In the genomic region with DNA sequence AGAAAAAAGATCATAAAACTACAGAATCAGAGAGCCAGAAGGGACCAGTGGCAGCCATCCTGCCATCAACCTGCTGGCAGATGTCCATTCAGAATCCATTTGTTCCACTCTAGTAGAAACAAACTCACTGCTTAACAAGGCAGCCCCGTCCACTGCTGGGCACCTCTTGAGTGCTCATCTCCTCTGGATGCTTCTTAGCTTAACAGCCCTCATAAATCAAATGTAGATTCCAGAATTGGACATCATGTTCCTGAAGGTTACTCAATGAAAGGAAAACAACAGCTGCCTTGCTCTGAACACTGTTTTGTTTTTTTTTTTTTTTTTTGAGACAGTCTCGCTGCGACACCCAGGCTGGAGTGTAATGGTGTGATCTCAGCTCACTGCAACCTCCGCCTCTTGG, we compare ENCODE assay signal across 24 cellular contexts. TPM values are rescaled to one million over a fixed set of nuclear protein-coding genes. Genes with fewer than 3 reads are reported as not detected.
DNase-seq lines count a peak whose midpoint lies in the region; ATAC-seq and TF ChIP-seq lines count a peak whose summit lies in the region.
"Had no signal": no experiment of that assay in that cellular context is flagged by ENCODE, and none has a peak within 500 bp of the region (broad histone marks: within the 10 kb centered on the region; RNA-seq: fewer than 3 reads in every experiment).

No MANE protein-coding gene starts in this region.

- H3K9me3 Mint-ChIP-seq in nephron progenitor cell: peaks cover 11% of the 10 kb centered on the region
- no peaks in the 10 kb centered on the region for H3K9me3 Mint-ChIP-seq in activated CD4-positive, alpha-beta T cell treated with anti-CD3 and anti-CD28 coated beads, Interleukin-2, amount 10 ng/mL, durations not matched to agents 24 days and 14 days
- H3K9me3 Mint-ChIP-seq: activated CD4-positive, alpha-beta memory T cell treated with anti-CD3 and anti-CD28 coated beads for 36 hours; CD14-positive monocyte; neural progenitor cell; T-cell had no signal

- TF ChIP-seq CTCF in nephron progenitor cell (IDR thresholded peaks at IDR 0.05): no peak

- H3K4me3 Mint-ChIP-seq in nephron progenitor cell: no peak overlapping the region
- H3K4me3 Mint-ChIP-seq in activated CD4-positive, alpha-beta T cell treated with anti-CD3 and anti-CD28 coated beads, Interleukin-2, amount 10 ng/mL, durations not matched to agents 24 days and 14 days: no peak overlapping the region
- H3K4me3 Mint-ChIP-seq: activated CD4-positive, alpha-beta memory T cell treated with anti-CD3 and anti-CD28 coated beads for 36 hours; CD14-positive monocyte; neural progenitor cell; T-cell had no signal

- intact Hi-C loops in activated CD4-positive, alpha-beta T cell treated with anti-CD3 and anti-CD28 coated beads, Interleukin-2, amount 10 ng/mL, durations not matched to agents 24 days and 14 days (cut with micrococcal nuclease): no loop called here

- H3K4me1 Mint-ChIP-seq in nephron progenitor cell: peaks cover 60% of the 10 kb centered on the region
- H3K4me1 Mint-ChIP-seq in activated CD4-positive, alpha-beta T cell treated with anti-CD3 and anti-CD28 coated beads, Interleukin-2, amount 10 ng/mL, durations not matched to agents 24 days and 14 days: peaks cover 4% of the 10 kb centered on the region
- H3K4me1 Mint-ChIP-seq: T-cell had no signal

- peak overlapping the region; percentile 55 for H3K27ac Mint-ChIP-seq in nephron progenitor cell
- no peak overlapping the region for H3K27ac Mint-ChIP-seq in activated CD4-positive, alpha-beta T cell treated with anti-CD3 and anti-CD28 coated beads, Interleukin-2, amount 10 ng/mL, durations not matched to agents 24 days and 14 days
- H3K27ac Mint-ChIP-seq: activated CD4-positive, alpha-beta memory T cell treated with anti-CD3 and anti-CD28 coated beads for 36 hours; CD14-positive monocyte; neural progenitor cell; T-cell had no signal

- DNase-seq in Ammon's horn (ENCODE audit: low spot score) (peak; percentile 34), NCI-H187 (lab: John Stamatoyannopoulos, UW) (peak; percentile 62 to 80), nephron progenitor cell (no peak), mucosa of gallbladder (ENCODE audit: low spot score) (no peak)
- no peak for DNase-seq in activated CD4-positive, alpha-beta T cell treated with anti-CD3 and anti-CD28 coated beads, Interleukin-2, amount 10 ng/mL, durations not matched to agents 24 days and 14 days
- DNase-seq: ACHN; activated CD4-positive, alpha-beta memory T cell treated with anti-CD3 and anti-CD28 coated beads for 36 hours; activated naive CD4-positive, alpha-beta T cell treated with Interleukin-2 at 50 U/mL for 16 hours; foreskin melanocyte; left cardiac atrium; NCI-H526 treated with DMSO at 0.1 percent for 48 hours; Right ventricle myocardium superior; stimulated activated CD4-positive, alpha-beta T cell treated with anti-CD3 and anti-CD28 coated beads, Interleukin-12 subunit alpha, Interleukin-12 subunit beta, amount 100 ng/mL, for 4 hours; stimulated activated CD8-positive, alpha-beta memory T cell treated with anti-CD3 and anti-CD28 coated beads, Interleukin-4, amount 100 ng/mL, for 48 hours; T-cell had no signal

- peak overlapping the region; percentile 39 for H3K27ac ChIP-seq in cingulate gyrus (ENCODE audit: low read depth, low read length)
- H3K27ac ChIP-seq: neural progenitor cell had no signal

- ATAC-seq in HG02840 (IDR thresholded peaks at IDR 0.05; ENCODE audit: low FRiP score, unreplicated experiment) (no peak), GM21576 (IDR thresholded peaks at IDR 0.05; ENCODE audit: unreplicated experiment) (no peak)
- ATAC-seq: left cardiac atrium, T-cell had no signal

- H3K27me3 Mint-ChIP-seq in nephron progenitor cell (ENCODE audit: low read depth, poor library complexity): no peaks in the 10 kb centered on the region
- H3K27me3 Mint-ChIP-seq in activated CD4-positive, alpha-beta T cell treated with anti-CD3 and anti-CD28 coated beads, Interleukin-2, amount 10 ng/mL, durations not matched to agents 24 days and 14 days: no peaks in the 10 kb centered on the region
- H3K27me3 Mint-ChIP-seq: activated CD4-positive, alpha-beta memory T cell treated with anti-CD3 and anti-CD28 coated beads for 36 hours; T-cell had no signal

- peaks cover 74% of the 10 kb centered on the region for H3K36me3 Mint-ChIP-seq in nephron progenitor cell (ENCODE audit: low read depth)
- H3K36me3 Mint-ChIP-seq in activated CD4-positive, alpha-beta T cell treated with anti-CD3 and anti-CD28 coated beads, Interleukin-2, amount 10 ng/mL, durations not matched to agents 24 days and 14 days (ENCODE audit: low read depth): peaks cover 6% of the 10 kb centered on the region

RNA-seq across cellular contexts. Expression of a gene that starts 37.3 kb away (rescaled TPM):
- total RNA-seq in activated CD4-positive, alpha-beta T cell treated with anti-CD3 and anti-CD28 coated beads, Interleukin-2, amount 10 ng/mL, durations not matched to agents 24 days and 14 days: 19.7 and 22.1 TPM in 2 replicates
- 37.8 TPM for total RNA-seq in mucosa of gallbladder

RNA-seq across cellular contexts. Expression of a gene that starts 51.1 kb away (rescaled TPM):
- total RNA-seq in activated CD4-positive, alpha-beta T cell treated with anti-CD3 and anti-CD28 coated beads, Interleukin-2, amount 10 ng/mL, durations not matched to agents 24 days and 14 days: not detected in 2 replicates
- not detected for total RNA-seq in mucosa of gallbladder
- total RNA-seq: activated CD4-positive, alpha-beta memory T cell treated with anti-CD3 and anti-CD28 coated beads for 36 hours; astrocyte; left cardiac atrium; OCI-LY7; pulmonary artery endothelial cell; Right ventricle myocardium superior; subcutaneous adipose tissue; T-cell had no signal

Comparison
In these comparisons a context has a peak if more than half of its experiments do, and no peak if none do; other contexts are left out.
1. DNase-seq: peak in Ammon's horn (single experiment) and NCI-H187 (2 of 2); none in nephron progenitor cell (single experiment), activated CD4-positive, alpha-beta T cell treated with anti-CD3 and anti-CD28 coated beads, Interleukin-2, amount 10 ng/mL, durations not matched to agents 24 days and 14 days (single experiment) and mucosa of gallbladder (single experiment).